In genomic region chr6:84762941-84763396, GRCh38 we compare ENCODE assay signal across 11 cellular contexts. TPM values are rescaled to one million over a fixed set of nuclear protein-coding genes. Genes with fewer than 3 reads are reported as not detected.
A peak's percentile ranks its signal among the peaks of the same experiment; 100 is the strongest.
DNase-seq lines count a peak whose midpoint lies in the region; ATAC-seq and TF ChIP-seq lines count a peak whose summit lies in the region.
"Had no signal": no experiment of that assay in that cellular context is flagged by ENCODE, and none has a peak within 500 bp of the region (broad histone marks: within the 10 kb centered on the region; RNA-seq: fewer than 3 reads in every experiment).

No MANE protein-coding gene starts in this region.

- intact Hi-C loops in tibial artery (cut with DNase I; ENCODE audit: low total_unique reads) (no loop called here), colonic mucosa (cut with DNase I) (no loop called here)

- peaks cover 6% of the 10 kb centered on the region for H3K4me1 Mint-ChIP-seq in T-helper 2 cell treated with Interferon-gamma antibody and Interleukin-4, amounts not matched to agents 5 μg/mL and 100 μg/mL, for 36 hours (ENCODE audit: low read depth)
- H3K4me1 Mint-ChIP-seq in brain: peaks cover 31% of the 10 kb centered on the region

- H3K36me3 ChIP-seq in tibial artery (no peaks in the 10 kb centered on the region), colonic mucosa (no peaks in the 10 kb centered on the region)
- H3K36me3 ChIP-seq: BLaER1 had no signal

- no peak for ATAC-seq in GM21529 (IDR thresholded peaks at IDR 0.05; ENCODE audit: unreplicated experiment)
- no peak for ATAC-seq in GM18873 (IDR thresholded peaks at IDR 0.05; ENCODE audit: low FRiP score, unreplicated experiment)

- H3K4me3 Mint-ChIP-seq in T-helper 2 cell treated with Interferon-gamma antibody and Interleukin-4, amounts not matched to agents 5 μg/mL and 100 μg/mL, for 36 hours: peak overlapping the region; percentile 52
- peak overlapping the region; percentile 79 to 95 (median 91) for H3K4me3 Mint-ChIP-seq in brain

- no peaks in the 10 kb centered on the region for H3K9me3 ChIP-seq in tibial artery
- H3K9me3 ChIP-seq in colonic mucosa: no peaks in the 10 kb centered on the region
- H3K9me3 ChIP-seq: body of pancreas had no signal

- H3K4me1 ChIP-seq in tibial artery (peaks cover 0 to 40% (median 4%) of the 10 kb centered on the region in 4 donors), colonic mucosa (peaks cover 3% of the 10 kb centered on the region)
- H3K4me1 ChIP-seq: BLaER1 had no signal

- DNase-seq in T-helper 2 cell treated with Interferon-gamma antibody and Interleukin-4, amounts not matched to agents 5 μg/mL and 100 μg/mL, for 36 hours (ENCODE audit: low spot score): no peak
- DNase-seq in T-helper 2 cell (no peak), tibial artery (no peak), colonic mucosa (no peak)
- DNase-seq: stimulated activated naive CD4-positive, alpha-beta T cell treated with Interleukin-2 at 50 U/mL for 16 hours had no signal

- H3K36me3 Mint-ChIP-seq in T-helper 2 cell treated with Interferon-gamma antibody and Interleukin-4, amounts not matched to agents 5 μg/mL and 100 μg/mL, for 36 hours (ENCODE audit: low read depth): no peaks in the 10 kb centered on the region
- no peaks in the 10 kb centered on the region for H3K36me3 Mint-ChIP-seq in brain

- peak overlapping the region; percentile 21 for H3K27ac ChIP-seq in layer of hippocampus (ENCODE audit: low read depth, low read length)
- peak overlapping the region; percentile 99 to 100 for H3K27ac ChIP-seq in tibial artery
- H3K27ac ChIP-seq in colonic mucosa: no peak overlapping the region
- H3K27ac ChIP-seq: BLaER1 had no signal

- peak overlapping the region in 1 of 2 donors; percentile 43 for H3K9ac ChIP-seq in colonic mucosa (ENCODE audit: low read depth in 2 of 2, low read length in 2 of 2)
- H3K9ac ChIP-seq: BLaER1 had no signal

- H3K27me3 Mint-ChIP-seq in T-helper 2 cell treated with Interferon-gamma antibody and Interleukin-4, amounts not matched to agents 5 μg/mL and 100 μg/mL, for 36 hours (ENCODE audit: low read depth): peaks cover 62% of the 10 kb centered on the region
- H3K27me3 Mint-ChIP-seq in brain: peaks cover 97% of the 10 kb centered on the region

- TF ChIP-seq CTCF in brain (conservative IDR thresholded peaks at IDR 0.05) (no peak), tibial artery (IDR thresholded peaks at IDR 0.05) (no peak), colonic mucosa (IDR thresholded peaks at IDR 0.05) (no peak)

- peak overlapping the region; percentile 49 for H3K27ac Mint-ChIP-seq in T-helper 2 cell treated with Interferon-gamma antibody and Interleukin-4, amounts not matched to agents 5 μg/mL and 100 μg/mL, for 36 hours
- peak overlapping the region in 2 of 5 experiments; percentile 52 to 61 for H3K27ac Mint-ChIP-seq in brain

- H3K4me3 ChIP-seq in tibial artery (peak overlapping the region; percentile 93 to 98), colonic mucosa (no peak overlapping the region)
- H3K4me3 ChIP-seq: BLaER1, body of pancreas had no signal

- peaks cover 10% of the 10 kb centered on the region for H3K9me3 Mint-ChIP-seq in T-helper 2 cell treated with Interferon-gamma antibody and Interleukin-4, amounts not matched to agents 5 μg/mL and 100 μg/mL, for 36 hours
- H3K9me3 Mint-ChIP-seq in brain: peaks cover 0 to 14% (median 8%) of the 10 kb centered on the region in 5 experiments

- H3K27me3 ChIP-seq in layer of hippocampus (ENCODE audit: control insufficient read depth, insufficient read depth, low read length) (peaks cover 29% of the 10 kb centered on the region), tibial artery (no peaks in the 10 kb centered on the region), colonic mucosa (peaks cover 56% of the 10 kb centered on the region)

RNA-seq across cellular contexts. Expression of gene TBX18, which starts 1.4 kb away (rescaled TPM):
- 1.4 TPM for polyA plus RNA-seq in brain (ENCODE audit: insufficient read depth, low read depth, low replicate concordance)
- total RNA-seq in colonic mucosa: under 1 TPM; 0.25 to 0.35 TPM
